Comparison of ENCODE assay signal across 24 cellular contexts in the genomic region with DNA sequence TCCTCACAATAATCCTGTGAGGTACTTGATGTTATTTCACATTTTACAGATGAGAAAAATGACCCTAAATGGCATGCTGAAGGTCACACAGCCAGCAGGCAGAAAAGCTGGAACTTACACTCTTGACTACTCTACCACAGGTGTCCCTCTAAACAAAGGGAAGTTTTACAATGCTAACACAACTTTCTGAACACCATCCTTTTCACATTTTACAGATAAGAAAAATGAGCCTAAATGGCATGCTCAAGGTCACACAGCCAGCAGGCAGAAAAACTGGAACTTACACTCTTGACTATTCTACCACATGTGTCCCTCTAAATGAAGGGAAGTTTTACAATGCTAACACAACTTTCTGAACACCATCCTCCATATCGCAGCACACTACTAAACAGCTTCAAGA. TPM values are rescaled to one million over a fixed set of nuclear protein-coding genes. Genes with fewer than 3 reads are reported as not detected.
DNase-seq lines count a peak whose midpoint lies in the region; ATAC-seq, FAIRE-seq and TF ChIP-seq lines count a peak whose summit lies in the region.
"Had no signal": no experiment of that assay in that cellular context is flagged by ENCODE, and none has a peak within 500 bp of the region (broad histone marks: within the 10 kb centered on the region; RNA-seq: fewer than 3 reads in every experiment).

No MANE protein-coding gene starts in this region.

- CTCF ChIA-PET in Caco-2 (lab: Charles Lee) (no interaction called here), K562 (lab: Yijun Ruan, JAX; ENCODE audit: low intra/inter-chr PET ratio) (no interaction called here)

- peak overlapping the region in 2 of 11 experiments; percentile 45; a peak in 3 of 22 replicates for H3K4me2 ChIP-seq in BLaER1 treated with 17β-estradiol and CSF1 and Interleukin-3, amounts not matched to agents 10 nM and 100 nM
- H3K4me2 ChIP-seq in K562 (ENCODE audit: insufficient read depth, low read length), result peak overlapping the region; percentile 6; the same call in 1 of the 2 replicates

- H3K4me3 ChIP-seq in BLaER1 treated with 17β-estradiol and CSF1 and Interleukin-3, amounts not matched to agents 10 nM and 100 nM, result no peak overlapping the region
- H3K4me3 ChIP-seq in Caco-2 (ENCODE audit: low read depth, low read length) (no peak overlapping the region), K562 (no peak overlapping the region)
- H3K4me3 ChIP-seq: SJCRH30 had no signal

- H3K9me3 Mint-ChIP-seq in Caco-2 (ENCODE audit: unreplicated experiment), result no peaks in the 10 kb centered on the region
- peaks cover 8% of the 10 kb centered on the region for H3K9me3 Mint-ChIP-seq in progenitor cell of endocrine pancreas (ENCODE audit: low read depth)
- H3K9me3 Mint-ChIP-seq: CD4-positive, alpha-beta memory T cell; H9; T-cell had no signal

- H3K27ac Mint-ChIP-seq in Caco-2 (ENCODE audit: unreplicated experiment) (peak overlapping the region; percentile 19), progenitor cell of endocrine pancreas (peak overlapping the region; percentile 3)
- H3K27ac Mint-ChIP-seq: T-cell had no signal

- 0 out of 2 replicates have a peak overlapping the region, but pooled peaks have one; percentile 11 for H2AFZ ChIP-seq in K562 (ENCODE audit: low read depth, low read length)

- in situ Hi-C loops in K562 (cut with MboI), result no loop called here

- peaks cover 0 to 51% (median 9%) of the 10 kb centered on the region in 10 experiments; a peak in 14 of 20 replicates for H3K4me1 ChIP-seq in BLaER1 treated with 17β-estradiol and CSF1 and Interleukin-3, amounts not matched to agents 10 nM and 100 nM
- H3K4me1 ChIP-seq in Caco-2 (0 out of 2 replicates have a peak, but pooled peaks cover 6% of the 10 kb centered on the region), K562 (replicated peaks in 1 of 2; ENCODE audit: control insufficient read depth in 2 of 2, insufficient read depth in 2 of 2, low read length in 2 of 2) (peaks cover 0 to 24% of the 10 kb centered on the region in 2 experiments; a peak in 3 of 5 replicates)

- 80% methylated on average over 1 of the region's 1 CpG for WGBS in K562 (ENCODE audit: insufficient coverage, low coverage, missing lambda C conversion rate)

- no peak for TF ChIP-seq RAD21 in K562 (CRISPR knock-in tag; conservative IDR thresholded peaks at IDR 0.05 in 1 of 2, IDR thresholded peaks at IDR 0.05 in 1 of 2)

- peaks cover 2 to 35% (median 11%) of the 10 kb centered on the region in 11 experiments; a peak in 17 of 22 replicates for H3K9me3 ChIP-seq in BLaER1 treated with 17β-estradiol and CSF1 and Interleukin-3, amounts not matched to agents 10 nM and 100 nM (replicated peaks in 1 of 11)
- H3K9me3 ChIP-seq in Caco-2 (no peaks in the 10 kb centered on the region), K562 (replicated peaks; ENCODE audit: control insufficient read depth, insufficient read depth, low read depth, low read length) (no peaks in the 10 kb centered on the region)

- TF ChIP-seq POLR2A in K562 (conservative IDR thresholded peaks at IDR 0.05), result no peak

- no peak for FAIRE-seq in K562 (lab: Jason Lieb, UNC)
- FAIRE-seq: GM12892, GM18507, GM19239 had no signal

- DNase-seq in Caco-2 (no peak), K562 (ENCODE audit: extremely low read depth in 1 of 4, low spot score in 3 of 4) (peak in 1 of 4 experiments; percentile 5), progenitor cell of endocrine pancreas (ENCODE audit: low spot score, unreplicated experiment) (no peak), LoVo (ENCODE audit: low spot score) (no peak)
- DNase-seq: CD4-positive, alpha-beta memory T cell; DMS153; H9; KG1; NCI-H1092 treated with DMSO at 0.1 percent for 48 hours; NCI-H146; NCI-H2029; NCI-H226; NCI-H510A treated with DMSO at 0.1 percent for 48 hours; NCI-H748 treated with DMSO at 0.1 percent for 48 hours; SJCRH30; T-cell had no signal

- peaks cover 0 to 9% (median 0%) of the 10 kb centered on the region in 11 experiments; a peak in 2 of 22 replicates for H4K20me1 ChIP-seq in BLaER1 treated with 17β-estradiol and CSF1 and Interleukin-3, amounts not matched to agents 10 nM and 100 nM
- no peaks in the 10 kb centered on the region for H4K20me1 ChIP-seq in K562 (replicated peaks; ENCODE audit: control insufficient read depth, insufficient read depth, low read length)

- no peaks in the 10 kb centered on the region for H3K9me1 ChIP-seq in K562 (ENCODE audit: control insufficient read depth, insufficient read depth, low read length)

- H3K27me3 ChIP-seq in BLaER1 treated with 17β-estradiol and CSF1 and Interleukin-3, amounts not matched to agents 10 nM and 100 nM, result no peaks in the 10 kb centered on the region
- H3K27me3 ChIP-seq in Caco-2 (replicated peaks; ENCODE audit: control insufficient read depth, insufficient read depth, low read length), result no peaks in the 10 kb centered on the region
- no peaks in the 10 kb centered on the region for H3K27me3 ChIP-seq in K562 (ENCODE audit: control insufficient read depth in 2 of 2, insufficient read depth in 2 of 2, low read length in 2 of 2)
- H3K27me3 ChIP-seq: SJCRH30 had no signal

- POLR2A ChIA-PET in Caco-2 (lab: Charles Lee) (no interaction called here), K562 (lab: Yijun Ruan, JAX) (interaction anchor here (0.7 kb wide), 1 partner anchor 460 kb away, joined by 3 read pairs; no protein-coding TSS in a partner anchor)

- no peak overlapping the region for H3K9ac ChIP-seq in BLaER1 treated with 17β-estradiol and CSF1 and Interleukin-3, amounts not matched to agents 10 nM and 100 nM
- peak overlapping the region in 1 of 2 experiments; percentile 12; a peak in 1 of 4 replicates for H3K9ac ChIP-seq in K562 (ENCODE audit: insufficient read depth in 1 of 2, low read depth in 2 of 2, low read length in 2 of 2)

- intact Hi-C loops in Caco-2 (cut with micrococcal nuclease; ENCODE audit: unreplicated experiment) (no loop called here), K562 (cut with micrococcal nuclease) (loop anchor here (2.0 kb wide), 1 partner anchor 69 kb away; no protein-coding TSS in a partner anchor)

- H3K79me2 ChIP-seq in K562 (ENCODE audit: control insufficient read depth, insufficient read depth, low read length), result peaks cover 26% of the 10 kb centered on the region

- ATAC-seq in K562, result peak; percentile 35; the same call in 2 of the 3 replicates
- no peak for ATAC-seq in GM21515 (IDR thresholded peaks at IDR 0.05; ENCODE audit: unreplicated experiment)
- no peak for ATAC-seq in GM18909 (IDR thresholded peaks at IDR 0.05; ENCODE audit: poor library complexity, unreplicated experiment)
- ATAC-seq: T-cell had no signal

- H3K27me3 Mint-ChIP-seq in Caco-2 (ENCODE audit: insufficient read depth, unreplicated experiment), result no peaks in the 10 kb centered on the region
- no peaks in the 10 kb centered on the region for H3K27me3 Mint-ChIP-seq in progenitor cell of endocrine pancreas
- H3K27me3 Mint-ChIP-seq: CD4-positive, alpha-beta memory T cell; T-cell had no signal

- peaks cover 5% of the 10 kb centered on the region for H3K36me3 Mint-ChIP-seq in Caco-2 (ENCODE audit: insufficient read depth, unreplicated experiment)
- peaks cover 31% of the 10 kb centered on the region for H3K36me3 Mint-ChIP-seq in progenitor cell of endocrine pancreas (ENCODE audit: insufficient read depth)

- TF ChIP-seq EP300 in K562 (IDR thresholded peaks at IDR 0.05; ENCODE audit: low read length), result no peak

- H3K4me3 Mint-ChIP-seq in Caco-2 (ENCODE audit: unreplicated experiment), result no peak overlapping the region
- H3K4me3 Mint-ChIP-seq in progenitor cell of endocrine pancreas (ENCODE audit: low read depth), result no peak overlapping the region
- H3K4me3 Mint-ChIP-seq: CD4-positive, alpha-beta memory T cell; H9; T-cell had no signal

- BruUV-seq in Caco-2 (replicated peaks; lab: Mats Ljungman, UMichigan), result no TSS peak
- BruUV-seq in K562 (replicated peaks; lab: Mats Ljungman, UMichigan), result no TSS peak

- no peaks in the 10 kb centered on the region for H3K4me1 Mint-ChIP-seq in Caco-2 (ENCODE audit: low read depth, unreplicated experiment)
- peaks cover 14% of the 10 kb centered on the region for H3K4me1 Mint-ChIP-seq in progenitor cell of endocrine pancreas (ENCODE audit: low read depth)

- no peak for TF ChIP-seq CTCF in Caco-2 (IDR thresholded peaks at IDR 0.05; ENCODE audit: insufficient read depth in 1 of 2, low read depth in 1 of 2, low read length in 1 of 2, severe bottlenecking in 1 of 2, unreplicated experiment in 1 of 2)
- TF ChIP-seq CTCF in K562 (IDR thresholded peaks at IDR 0.05 in 2 of 3, conservative IDR thresholded peaks at IDR 0.05 in 1 of 3; ENCODE audit: insufficient read depth in 2 of 3, low read depth in 1 of 3, low read length in 3 of 3), result no peak
- no peak for TF ChIP-seq CTCF in progenitor cell of endocrine pancreas (IDR thresholded peaks at IDR 0.05; ENCODE audit: unreplicated experiment)

- H3K27ac ChIP-seq in BLaER1 treated with 17β-estradiol and CSF1 and Interleukin-3, amounts not matched to agents 10 nM and 100 nM, result peak overlapping the region in 6 of 11 experiments; percentile 1 to 40 (median 22); a peak in 8 of 22 replicates
- H3K27ac ChIP-seq in K562 (ENCODE audit: extremely low read depth, low read depth, low read length), result peak overlapping the region; percentile 63
- H3K27ac ChIP-seq: HL-60, RWPE1, SJCRH30 had no signal

- peaks cover 41 to 87% (median 62%) of the 10 kb centered on the region in 11 experiments for H3K36me3 ChIP-seq in BLaER1 treated with 17β-estradiol and CSF1 and Interleukin-3, amounts not matched to agents 10 nM and 100 nM
- H3K36me3 ChIP-seq in Caco-2 (ENCODE audit: control insufficient read depth, insufficient read depth, low read length) (no peaks in the 10 kb centered on the region; the same call in 1 of the 2 replicates), K562 (ENCODE audit: control insufficient read depth, insufficient read depth, low read length) (no peaks in the 10 kb centered on the region; the same call in 2 of the 3 replicates)

RNA-seq across cellular contexts. Expression of a gene that starts 35.6 kb away (rescaled TPM):
- total RNA-seq in Caco-2 (2022), result 26.0 and 27.8 TPM in 2 replicates
- 6.6 and 12.8 TPM in 2 replicates for total RNA-seq in K562 (2011; cell fraction: chromatin; rRNA removed; ENCODE audit: low replicate concordance)
- 7.0 and 7.2 TPM in 2 replicates for total RNA-seq in K562 (2011; cell fraction: nucleolus; rRNA removed)
- 9.0 and 12.2 TPM in 2 replicates for total RNA-seq in K562 (2011; cell fraction: nucleoplasm; rRNA removed)
- total RNA-seq in K562 (2014; rRNA removed), result 2.6 and 4.7 TPM in 2 replicates
- total RNA-seq in K562 (2014; rRNA removed; fragmentation: Illumina TruSeq; extraction: Trizol), result 5.1 and 5.6 TPM in 2 replicates
- total RNA-seq in K562 (2015; rRNA removed; fragmentation: Illumina TruSeq; extraction: Trizol), result 4.0 and 5.5 TPM in 2 replicates
- 7.7 and 8.5 TPM in 2 replicates for total RNA-seq in K562 (2021)
- polyA plus RNA-seq in K562 (2011; rRNA removed), result 5.6 and 8.7 TPM in 2 replicates
- 3.0 and 3.2 TPM in 2 replicates for polyA plus RNA-seq in K562 (2011; cell fraction: cytosol; rRNA removed)
- polyA plus RNA-seq in K562 (2011; cell fraction: nucleus; rRNA removed), result 3.3 and 8.4 TPM in 2 replicates
- polyA plus RNA-seq in K562 (2012), result 3.1 and 3.7 TPM in 2 replicates
- polyA plus RNA-seq in K562 (2014; fragmentation: Illumina TruSeq; extraction: Trizol), result 4.8 TPM in 2 replicates
- 1 to 10 TPM in 1 of 2 experiments, under 1 TPM in 1; 0.89 to 1.2 TPM for polyA plus RNA-seq in K562 (2014; fragmentation: Nextera tagmentation; extraction: Ambion mirVana)
- 1.6 and 3.3 TPM in 2 replicates for polyA plus RNA-seq in K562 (2014; rRNA removed)
- 10.0 and 10.9 TPM in 2 replicates for polyA minus RNA-seq in K562 (2011; rRNA and poly(A)+ RNA removed)
- polyA minus RNA-seq in K562 (2011; cell fraction: cytosol; rRNA and poly(A)+ RNA removed), result 2.5 and 5.7 TPM in 2 replicates
- 7.8 and 9.6 TPM in 2 replicates for polyA minus RNA-seq in K562 (2011; cell fraction: nucleus; rRNA and poly(A)+ RNA removed)
- 52.5 and 54.0 TPM in 2 replicates for total RNA-seq in progenitor cell of endocrine pancreas
